In genomic region chr2:239310401-239311061, GRCh38 we compare ENCODE assay signal across 14 cellular contexts.
DNase-seq lines count a peak whose midpoint lies in the region; ATAC-seq and TF ChIP-seq lines count a peak whose summit lies in the region.
"Had no signal": no experiment of that assay in that cellular context is flagged by ENCODE, and none has a peak within 500 bp of the region (broad histone marks: within the 10 kb centered on the region; RNA-seq: fewer than 3 reads in every experiment).

No MANE protein-coding gene starts in this region.

- DNase-seq in Peyer's patch (peak in 2 of 3 donors; percentile 6 to 42), mesothelial cell of epicardium (ENCODE audit: low spot score in 2 of 2, unreplicated experiment in 2 of 2) (no peak), H4 (ENCODE audit: low spot score) (no peak), KBM-7 (no peak)
- DNase-seq: activated CD4-positive, alpha-beta T cell treated with anti-CD3 and anti-CD28 coated beads, Interleukin-2, amount 10 ng/mL, durations not matched to agents 24 days and 14 days; foreskin keratinocyte; kidney glomerular epithelial cell; NCI-H2171 had no signal

- H3K4me1 Mint-ChIP-seq in mesothelial cell of epicardium, result peaks cover 34% of the 10 kb centered on the region

- no peak for TF ChIP-seq POLR2A in Peyer's patch (IDR thresholded peaks at IDR 0.05)

- H3K9me3 Mint-ChIP-seq in mesothelial cell of epicardium, result peaks cover 18% of the 10 kb centered on the region
- H3K9me3 Mint-ChIP-seq: activated CD4-positive, alpha-beta T cell treated with anti-CD3 and anti-CD28 coated beads, Interleukin-2, amount 10 ng/mL, durations not matched to agents 24 days and 14 days; activated naive CD4-positive, alpha-beta T cell treated with anti-CD3 and anti-CD28 coated beads, Interleukin-2, amount 50 U/mL, for 24 hours; CD4-positive, alpha-beta T cell had no signal

- H3K4me3 Mint-ChIP-seq in mesothelial cell of epicardium, result no peak overlapping the region
- H3K4me3 Mint-ChIP-seq: activated CD4-positive, alpha-beta T cell treated with anti-CD3 and anti-CD28 coated beads, Interleukin-2, amount 10 ng/mL, durations not matched to agents 24 days and 14 days; activated naive CD4-positive, alpha-beta T cell treated with anti-CD3 and anti-CD28 coated beads, Interleukin-2, amount 50 U/mL, for 24 hours; CD4-positive, alpha-beta T cell; stimulated activated memory B cell treated with anti-CD40 and anti-IgM and Interleukin-4, amounts not matched to agents 10 μg/mL and 1 μg/mL and 100 μg/mL, for 72 hours had no signal

- H3K9ac ChIP-seq in stomach smooth muscle (ENCODE audit: low read length in 2 of 2), result peak overlapping the region; percentile 70 to 94

- no peaks in the 10 kb centered on the region for H3K27me3 ChIP-seq in Peyer's patch
- H3K27me3 ChIP-seq in stomach smooth muscle (ENCODE audit: control insufficient read depth in 1 of 2, insufficient read depth in 2 of 2, low read length in 2 of 2), result no peaks in the 10 kb centered on the region
- H3K27me3 ChIP-seq: foreskin keratinocyte had no signal

- H3K27ac Mint-ChIP-seq in mesothelial cell of epicardium, result peak overlapping the region; percentile 95
- H3K27ac Mint-ChIP-seq: activated CD4-positive, alpha-beta T cell treated with anti-CD3 and anti-CD28 coated beads, Interleukin-2, amount 10 ng/mL, durations not matched to agents 24 days and 14 days; activated naive CD4-positive, alpha-beta T cell treated with anti-CD3 and anti-CD28 coated beads, Interleukin-2, amount 50 U/mL, for 24 hours; CD4-positive, alpha-beta T cell; stimulated activated memory B cell treated with anti-CD40 and anti-IgM and Interleukin-4, amounts not matched to agents 10 μg/mL and 1 μg/mL and 100 μg/mL, for 72 hours had no signal

- H3K4me3 ChIP-seq in Peyer's patch (no peak overlapping the region), stomach smooth muscle (ENCODE audit: low read length in 2 of 2) (peak overlapping the region; percentile 26 to 62)

- peaks cover 0 to 17% (median 0%) of the 10 kb centered on the region in 4 donors for H3K4me1 ChIP-seq in Peyer's patch
- H3K4me1 ChIP-seq in stomach smooth muscle (ENCODE audit: control insufficient read depth, insufficient read depth, low read length), result peaks cover 84% of the 10 kb centered on the region
- H3K4me1 ChIP-seq: foreskin keratinocyte had no signal

- H3K36me3 ChIP-seq in Peyer's patch, result no peaks in the 10 kb centered on the region
- H3K36me3 ChIP-seq in stomach smooth muscle (ENCODE audit: control insufficient read depth in 2 of 2, insufficient read depth in 2 of 2, low read length in 2 of 2), result no peaks in the 10 kb centered on the region

- ATAC-seq in GM19023 (IDR thresholded peaks at IDR 0.05; ENCODE audit: unreplicated experiment), result no peak
- ATAC-seq: foreskin keratinocyte; stimulated activated memory B cell treated with anti-CD40 and anti-IgM and Interleukin-4, amounts not matched to agents 10 μg/mL and 1 μg/mL and 100 μg/mL, for 72 hours had no signal

- H3K36me3 Mint-ChIP-seq in mesothelial cell of epicardium, result peaks cover 19% of the 10 kb centered on the region

- H3K9me3 ChIP-seq in Peyer's patch (peaks cover 0 to 3% (median 0%) of the 10 kb centered on the region in 4 donors), stomach smooth muscle (ENCODE audit: control insufficient read depth in 2 of 2, low read length in 2 of 2) (no peaks in the 10 kb centered on the region)

- no peak for TF ChIP-seq CTCF in Peyer's patch (IDR thresholded peaks at IDR 0.05)
- no peak for TF ChIP-seq CTCF in mesothelial cell of epicardium (IDR thresholded peaks at IDR 0.05; ENCODE audit: unreplicated experiment)

- no peaks in the 10 kb centered on the region for H3K27me3 Mint-ChIP-seq in mesothelial cell of epicardium (ENCODE audit: low read depth)
- H3K27me3 Mint-ChIP-seq: activated CD4-positive, alpha-beta T cell treated with anti-CD3 and anti-CD28 coated beads, Interleukin-2, amount 10 ng/mL, durations not matched to agents 24 days and 14 days; activated naive CD4-positive, alpha-beta T cell treated with anti-CD3 and anti-CD28 coated beads, Interleukin-2, amount 50 U/mL, for 24 hours; CD4-positive, alpha-beta T cell had no signal

- in situ Hi-C loops in KBM-7 (cut with MboI; ENCODE audit: low pct_unique_long_range_greater_than_20kb, low sequenced_read_pairs), result no loop called here

- H3K27ac ChIP-seq in Peyer's patch, result peak overlapping the region in 3 of 4 donors; percentile 17 to 80 (median 68)
- peak overlapping the region; percentile 89 for H3K27ac ChIP-seq in cingulate gyrus (ENCODE audit: low read depth, low read length)
- peak overlapping the region; percentile 98 for H3K27ac ChIP-seq in stomach smooth muscle (ENCODE audit: low read length)
- H3K27ac ChIP-seq: foreskin keratinocyte had no signal

Comparison
In these comparisons a context has a peak if more than half of its experiments do, and no peak if none do; other contexts are left out.
1. DNase-seq: peak in Peyer's patch (2 of 3); none in mesothelial cell of epicardium (0 of 2), H4 (single experiment) and KBM-7 (single experiment).
2. H3K4me3 ChIP-seq: peak in stomach smooth muscle (2 of 2); none in Peyer's patch (0 of 4).
3. Peak in every context shown above with its lines, with median percentiles within 50 percentile points of each other: H3K27ac ChIP-seq.